8 cellular contexts compared by ENCODE assay signal in the genomic region with DNA sequence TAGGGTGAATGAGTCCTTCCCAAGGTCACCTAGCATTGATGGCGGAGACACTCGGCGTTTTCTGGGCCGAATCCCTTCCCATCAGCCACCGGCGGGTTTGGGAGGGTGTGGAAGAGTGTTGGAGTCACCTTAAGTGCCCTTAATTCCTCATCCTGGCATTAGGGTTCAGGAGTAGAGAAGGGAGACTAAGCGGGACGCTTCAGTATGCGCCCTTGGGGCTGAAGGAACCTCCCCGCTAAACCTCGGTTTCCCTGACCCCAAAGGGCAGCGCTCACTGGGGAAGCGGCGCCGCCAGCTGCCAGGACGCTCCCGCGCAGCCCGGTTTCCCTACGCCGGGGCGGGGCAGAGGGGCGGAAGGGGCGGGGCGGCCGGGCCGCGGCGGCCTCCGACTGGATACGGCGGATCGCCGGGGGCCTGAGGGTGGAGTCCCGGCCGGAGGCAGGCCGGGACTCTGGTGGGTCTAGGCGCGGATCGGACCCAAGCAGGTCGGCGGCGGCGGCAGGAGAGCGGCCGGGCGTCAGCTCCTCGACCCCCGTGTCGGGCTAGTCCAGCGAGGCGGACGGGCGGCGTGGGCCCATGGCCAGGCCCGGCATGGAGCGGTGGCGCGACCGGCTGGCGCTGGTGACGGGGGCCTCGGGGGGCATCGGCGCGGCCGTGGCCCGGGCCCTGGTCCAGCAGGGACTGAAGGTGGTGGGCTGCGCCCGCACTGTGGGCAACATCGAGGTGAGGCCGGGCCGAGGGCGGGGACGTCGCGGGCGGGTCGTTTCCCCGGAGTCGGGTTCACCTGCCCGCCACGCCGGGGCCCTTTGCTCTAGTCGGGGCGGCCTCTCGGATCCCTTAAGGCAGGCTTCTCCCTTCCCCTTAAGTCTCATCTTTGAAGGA. TPM values are rescaled to one million over a fixed set of nuclear protein-coding genes. Genes with fewer than 3 reads are reported as not detected.
DNase-seq lines count a peak whose midpoint lies in the region; ATAC-seq and TF ChIP-seq lines count a peak whose summit lies in the region.

A gene with protein sequence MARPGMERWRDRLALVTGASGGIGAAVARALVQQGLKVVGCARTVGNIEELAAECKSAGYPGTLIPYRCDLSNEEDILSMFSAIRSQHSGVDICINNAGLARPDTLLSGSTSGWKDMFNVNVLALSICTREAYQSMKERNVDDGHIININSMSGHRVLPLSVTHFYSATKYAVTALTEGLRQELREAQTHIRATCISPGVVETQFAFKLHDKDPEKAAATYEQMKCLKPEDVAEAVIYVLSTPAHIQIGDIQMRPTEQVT (plus strand): TSS at position 446 of the 882 bp plus-strand sequence. CDS start 131 bp downstream, at position 577.

- H2BK15ac ChIP-seq in H9 (ENCODE audit: low read depth, low read length): no peak within 1 kb of the TSS

- H3K27ac Mint-ChIP-seq in H9: peak within 1 kb of the TSS; percentile 79 to 96 (median 89); a peak in 6 of 7 replicates

- H3T11ph ChIP-seq in H9 (ENCODE audit: low read length): no peak within 1 kb of the TSS

- peak within 1 kb of the TSS; percentile 48; the same call in 1 of the 2 replicates for H3K14ac ChIP-seq in H9 (ENCODE audit: insufficient read depth, low read length)

- H3K9me3 ChIP-seq in ES-I3 (ENCODE audit: control insufficient read depth, insufficient read depth, low read length) (no peaks in the 10 kb centered on the region), H9 (ENCODE audit: control insufficient read depth, low read depth, low read length) (no peaks in the 10 kb centered on the region), adipocyte (ENCODE audit: control insufficient read depth, low read length) (no peaks in the 10 kb centered on the region), heart left ventricle (no peaks in the 10 kb centered on the region), tibial nerve (no peaks in the 10 kb centered on the region)

- no peak within 1 kb of the TSS for H4K8ac ChIP-seq in H9 (replicated peaks; ENCODE audit: insufficient read length, low read depth, low read length)

- peak; percentile 88 to 97 (median 96) for ATAC-seq in heart left ventricle

- intact Hi-C loops in heart left ventricle (cut with DNase I) (loop anchor here in 6 of 10 donors (5.0 to 10.0 kb wide), 4 partner anchors 44 to 893 kb away; a partner anchor contains a TSS), posterior cingulate gyrus (cut with DNase I) (no loop called here)

- H2BK5ac ChIP-seq in H9 (ENCODE audit: insufficient read length, low read length): no peak within 1 kb of the TSS

- no peak within 1 kb of the TSS for H3K56ac ChIP-seq in H9 (ENCODE audit: insufficient read length, low read depth, low read length)

- no peak within 1 kb of the TSS for H2BK12ac ChIP-seq in H9 (ENCODE audit: insufficient read length, low read depth, low read length)

- peak within 1 kb of the TSS; percentile 58 for H3K4me3 ChIP-seq in NB4 (ENCODE audit: low read depth, low read length)
- H3K4me3 ChIP-seq in adipocyte (ENCODE audit: low read length): peak within 1 kb of the TSS; percentile 84
- H3K4me3 ChIP-seq in heart left ventricle: peak within 1 kb of the TSS; percentile 73 to 100 (median 90)
- H3K4me3 ChIP-seq in tibial nerve: peak within 1 kb of the TSS; percentile 44 to 85 (median 69)

- no peak within 1 kb of the TSS for H2BK120ac ChIP-seq in H9 (ENCODE audit: low read depth, low read length, poor library complexity, severe bottlenecking)

- H3K4me1 Mint-ChIP-seq in H9: peaks cover 25 to 26% of the 10 kb centered on the region in 2 experiments

- TF ChIP-seq POLR2A in NB4 (IDR thresholded peaks at IDR 0.05; ENCODE audit: extremely low read depth, insufficient read length) (no peak), heart left ventricle (IDR thresholded peaks at IDR 0.05) (peak in 1 of 2 donors; percentile 46), tibial nerve (IDR thresholded peaks at IDR 0.05) (no peak)

- no peak within 1 kb of the TSS for H2AK5ac ChIP-seq in H9 (ENCODE audit: insufficient read length, low read length)

- peaks cover 9 to 44% (median 34%) of the 10 kb centered on the region in 3 experiments; a peak in 6 of 7 replicates for H3K36me3 Mint-ChIP-seq in H9 (ENCODE audit: insufficient read depth in 1 of 3, low read depth in 3 of 3)

- no peaks in the 10 kb centered on the region for H3K79me1 ChIP-seq in H9 (ENCODE audit: insufficient read depth, low read depth, low read length, poor library complexity, severe bottlenecking)

- no peak within 1 kb of the TSS for H3K23ac ChIP-seq in H9 (ENCODE audit: insufficient read length, low read depth, low read length)

- TF ChIP-seq EP300 in tibial nerve (IDR thresholded peaks at IDR 0.05): peak in 1 of 2 donors; percentile 18

- H3K18ac ChIP-seq in H9 (ENCODE audit: insufficient read length, low read depth, low read length): no peak within 1 kb of the TSS

- DNase-seq in H9 (peak; percentile 93), NB4 (ENCODE audit: low read depth) (peak; percentile 88), SW480 (ENCODE audit: low spot score) (peak; percentile 73), adipocyte (ENCODE audit: low read depth) (peak; percentile 91), heart left ventricle (peak; percentile 87 to 92 (median 89)), posterior cingulate gyrus (peak; percentile 73 to 98 (median 87)), tibial nerve (ENCODE audit: low spot score in 2 of 2) (peak; percentile 57 to 68)

- peaks cover 5% of the 10 kb centered on the region; the same call in 1 of the 2 replicates for H3K4me1 ChIP-seq in ES-I3 (ENCODE audit: insufficient read depth, low read length)
- no peaks in the 10 kb centered on the region; the same call in 1 of the 2 replicates for H3K4me1 ChIP-seq in H9 (ENCODE audit: insufficient read depth, low read length)
- peaks cover 36% of the 10 kb centered on the region for H3K4me1 ChIP-seq in adipocyte (ENCODE audit: control insufficient read depth, insufficient read depth, low read length)
- peaks cover 0 to 33% (median 15%) of the 10 kb centered on the region in 12 donors for H3K4me1 ChIP-seq in heart left ventricle
- H3K4me1 ChIP-seq in tibial nerve: peaks cover 0 to 23% (median 10%) of the 10 kb centered on the region in 4 donors

- H3K9me3 Mint-ChIP-seq in H9: no peaks in the 10 kb centered on the region

- no peak within 1 kb of the TSS for H2AFZ ChIP-seq in H9 (ENCODE audit: low read length)

- H3K36me3 ChIP-seq in ES-I3 (ENCODE audit: insufficient read depth, low read length): peaks cover 5% of the 10 kb centered on the region
- H3K36me3 ChIP-seq in adipocyte (ENCODE audit: control insufficient read depth, insufficient read depth, low read length, severe bottlenecking): peaks cover 45% of the 10 kb centered on the region
- peaks cover 0 to 39% (median 36%) of the 10 kb centered on the region in 9 donors for H3K36me3 ChIP-seq in heart left ventricle
- peaks cover 0 to 26% (median 0%) of the 10 kb centered on the region in 3 donors for H3K36me3 ChIP-seq in tibial nerve

- no peaks in the 10 kb centered on the region for H3K27me3 Mint-ChIP-seq in H9 (ENCODE audit: low read depth)

- H4K20me1 ChIP-seq in H9 (ENCODE audit: control insufficient read depth, insufficient read depth, insufficient read length): no peaks in the 10 kb centered on the region

- H3K9ac ChIP-seq in ES-I3 (ENCODE audit: low read depth, low read length): peak within 1 kb of the TSS; percentile 78
- H3K9ac ChIP-seq in H9 (ENCODE audit: extremely low read depth, insufficient read length, low read length): peak within 1 kb of the TSS; percentile 44
- H3K9ac ChIP-seq in adipocyte (ENCODE audit: low read length): peak within 1 kb of the TSS; percentile 88

- H3K27me3 ChIP-seq in H9 (ENCODE audit: insufficient read depth, low read length) (no peaks in the 10 kb centered on the region), adipocyte (replicated peaks; ENCODE audit: control insufficient read depth, insufficient read depth, low read length) (no peaks in the 10 kb centered on the region), heart left ventricle (no peaks in the 10 kb centered on the region), tibial nerve (no peaks in the 10 kb centered on the region)

- H3K27ac ChIP-seq in H9 (ENCODE audit: insufficient read length, low read depth, low read length): no peak within 1 kb of the TSS
- peak within 1 kb of the TSS in 11 of 12 donors; percentile 24 to 86 (median 75) for H3K27ac ChIP-seq in heart left ventricle
- peak within 1 kb of the TSS in 3 of 4 donors; percentile 57 to 84 (median 79) for H3K27ac ChIP-seq in tibial nerve

- no peak within 1 kb of the TSS for H4K91ac ChIP-seq in H9 (ENCODE audit: insufficient read length, low read depth, low read length)

- H3K4me2 ChIP-seq in H9 (ENCODE audit: insufficient read depth, insufficient read length, low read length): peak within 1 kb of the TSS; percentile 57

- H4K5ac ChIP-seq in H9 (ENCODE audit: insufficient read length, low read depth, low read length): no peak within 1 kb of the TSS

- no CpG with 5 or more reads among the region's 87 CpGs for WGBS in H9 (ENCODE audit: extremely low coverage, insufficient read length, low lambda C conversion rate)
- 1% methylated on average over 35 to 87 of the region's 87 CpGs for WGBS in heart left ventricle, 4 donors
- WGBS in tibial nerve, 2 donors: 1 to 3% methylated on average over 28 to 74 of the region's 87 CpGs

- H3K79me2 ChIP-seq in H9 (ENCODE audit: insufficient read depth, low read length): no peaks in the 10 kb centered on the region

- H3K23me2 ChIP-seq in H9 (ENCODE audit: insufficient read length, low read depth, low read length, poor library complexity, severe bottlenecking): peaks cover 8% of the 10 kb centered on the region

- H2BK20ac ChIP-seq in H9 (ENCODE audit: low read depth, low read length, poor library complexity, severe bottlenecking): no peak within 1 kb of the TSS

- no peak within 1 kb of the TSS for H3K4ac ChIP-seq in H9 (ENCODE audit: low read depth, low read length)

- TF ChIP-seq CTCF in H9 (conservative IDR thresholded peaks at IDR 0.05) (no peak), NB4 (IDR thresholded peaks at IDR 0.05; ENCODE audit: low read depth, low read length) (no peak), heart left ventricle (IDR thresholded peaks at IDR 0.05) (peak in 1 of 12 donors; percentile 21), tibial nerve (IDR thresholded peaks at IDR 0.05) (no peak)

- peak within 1 kb of the TSS; percentile 82 to 90 for H3K4me3 Mint-ChIP-seq in H9

RNA-seq across cellular contexts. Expression of the gene that starts here (rescaled TPM):
- total RNA-seq in H9 (2021) (27.4 and 27.9 TPM in 2 replicates), heart left ventricle (10 to 100 TPM; 11.0 to 22.2 (median 13.5) TPM), tibial nerve (10 to 100 TPM in 1 of 4 donors, 1 to 10 TPM in 2, under 1 TPM in 1; 0.78 to 14.7 (median 6.9) TPM)
- 10 to 100 TPM; 12.4 to 15.8 TPM for polyA plus RNA-seq in heart left ventricle
